ENCODE assay signal across 9 cellular contexts in the genomic region with DNA sequence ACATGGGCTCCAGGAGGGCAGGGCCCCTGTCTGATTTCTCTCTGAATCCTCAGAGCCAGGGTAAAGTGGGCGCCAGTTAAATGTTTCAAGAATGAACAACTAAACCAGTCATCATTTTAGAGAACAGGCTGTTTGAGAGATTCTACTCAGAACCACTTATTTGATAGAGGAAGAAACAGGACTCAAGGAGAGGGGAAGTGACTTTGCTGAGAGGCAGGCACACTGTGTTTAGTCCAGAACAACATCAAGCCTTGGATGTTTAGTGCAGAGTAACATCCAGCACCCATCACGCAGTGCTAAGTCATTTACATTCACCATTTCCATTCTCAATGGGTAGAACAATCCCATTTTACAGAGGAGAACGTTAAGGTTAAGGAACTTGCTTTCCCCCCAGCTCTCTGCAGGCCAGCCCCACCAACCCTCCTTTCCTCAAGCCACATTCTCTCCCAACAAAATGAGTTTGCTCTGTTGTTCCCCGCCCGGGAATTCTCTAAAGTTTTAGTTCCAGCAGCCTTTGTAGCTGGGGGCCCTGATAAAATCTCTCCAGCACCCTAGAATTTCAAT. TPM values are rescaled to one million over a fixed set of nuclear protein-coding genes. Genes with fewer than 3 reads are reported as not detected.
DNase-seq lines count a peak whose midpoint lies in the region; ATAC-seq and TF ChIP-seq lines count a peak whose summit lies in the region.
"Had no signal": no experiment of that assay in that cellular context is flagged by ENCODE, and none has a peak within 500 bp of the region (broad histone marks: within the 10 kb centered on the region; RNA-seq: fewer than 3 reads in every experiment).

No MANE protein-coding gene starts in this region.

- no peaks in the 10 kb centered on the region for H3K36me3 Mint-ChIP-seq in activated naive CD4-positive, alpha-beta T cell treated with anti-CD3 and anti-CD28 coated beads, Interleukin-2, amount 50 U/mL, for 24 hours
- H3K36me3 Mint-ChIP-seq in activated T-helper 17 cell treated with anti-CD3 and anti-CD28 coated beads, Interleukin-2, amount 50 U/mL, for 72 hours (ENCODE audit: low read depth) = no peaks in the 10 kb centered on the region

- intact Hi-C loops in lower lobe of right lung (cut with DNase I) (no loop called here), tibial artery (cut with DNase I; ENCODE audit: low total_unique reads) (no loop called here)

- H3K4me3 Mint-ChIP-seq in activated naive CD4-positive, alpha-beta T cell treated with anti-CD3 and anti-CD28 coated beads, Interleukin-2, amount 50 U/mL, for 24 hours = peak overlapping the region; percentile 83
- H3K4me3 Mint-ChIP-seq in activated T-helper 17 cell treated with anti-CD3 and anti-CD28 coated beads, Interleukin-2, amount 50 U/mL, for 72 hours = peak overlapping the region; percentile 70

- no peaks in the 10 kb centered on the region for H3K36me3 ChIP-seq in lower lobe of right lung
- H3K36me3 ChIP-seq in tibial artery = no peaks in the 10 kb centered on the region
- H3K36me3 ChIP-seq: BLaER1 treated with 17β-estradiol and CSF1 and Interleukin-3, amounts not matched to agents 10 nM and 100 nM had no signal

- H3K9me3 ChIP-seq in lower lobe of right lung (no peaks in the 10 kb centered on the region), tibial artery (no peaks in the 10 kb centered on the region)

- H3K9me3 Mint-ChIP-seq in activated naive CD4-positive, alpha-beta T cell treated with anti-CD3 and anti-CD28 coated beads, Interleukin-2, amount 50 U/mL, for 24 hours = no peaks in the 10 kb centered on the region
- peaks cover 3% of the 10 kb centered on the region for H3K9me3 Mint-ChIP-seq in activated T-helper 17 cell treated with anti-CD3 and anti-CD28 coated beads, Interleukin-2, amount 50 U/mL, for 72 hours

- TF ChIP-seq CTCF in lower lobe of right lung (IDR thresholded peaks at IDR 0.05) = no peak
- no peak for TF ChIP-seq CTCF in tibial artery (IDR thresholded peaks at IDR 0.05)

- H3K4me1 ChIP-seq in lower lobe of right lung (peaks cover 8% of the 10 kb centered on the region), tibial artery (peaks cover 0 to 15% (median 7%) of the 10 kb centered on the region in 4 donors)

- no peaks in the 10 kb centered on the region for H3K27me3 ChIP-seq in lower lobe of right lung (ENCODE audit: low read depth)
- no peaks in the 10 kb centered on the region for H3K27me3 ChIP-seq in tibial artery

- no peaks in the 10 kb centered on the region for H3K27me3 Mint-ChIP-seq in activated naive CD4-positive, alpha-beta T cell treated with anti-CD3 and anti-CD28 coated beads, Interleukin-2, amount 50 U/mL, for 24 hours
- H3K27me3 Mint-ChIP-seq in activated T-helper 17 cell treated with anti-CD3 and anti-CD28 coated beads, Interleukin-2, amount 50 U/mL, for 72 hours = peaks cover 4% of the 10 kb centered on the region

- no peak for ATAC-seq in activated T-helper 17 cell treated with anti-CD3 and anti-CD28 coated beads, Interleukin-2, amount 50 U/mL, for 72 hours (replicated peaks)
- ATAC-seq in lower lobe of right lung (no peak), HG02759 (IDR thresholded peaks at IDR 0.05; ENCODE audit: unreplicated experiment) (no peak)

- CTCF ChIA-PET in HEK293T (lab: Yijun Ruan, JAX) = no interaction called here

- H3K27ac ChIP-seq in lower lobe of right lung (no peak overlapping the region), tibial artery (peak overlapping the region in 1 of 2 donors; percentile 61)
- H3K27ac ChIP-seq: BLaER1 treated with 17β-estradiol and CSF1 and Interleukin-3, amounts not matched to agents 10 nM and 100 nM had no signal

- H3K4me1 Mint-ChIP-seq in activated naive CD4-positive, alpha-beta T cell treated with anti-CD3 and anti-CD28 coated beads, Interleukin-2, amount 50 U/mL, for 24 hours = peaks cover 9% of the 10 kb centered on the region
- H3K4me1 Mint-ChIP-seq in activated T-helper 17 cell treated with anti-CD3 and anti-CD28 coated beads, Interleukin-2, amount 50 U/mL, for 72 hours = no peaks in the 10 kb centered on the region

- H3K4me3 ChIP-seq in lower lobe of right lung = peak overlapping the region; percentile 72
- H3K4me3 ChIP-seq in tibial artery = peak overlapping the region; percentile 66 to 76

- H3K27ac Mint-ChIP-seq in activated naive CD4-positive, alpha-beta T cell treated with anti-CD3 and anti-CD28 coated beads, Interleukin-2, amount 50 U/mL, for 24 hours = no peak overlapping the region
- no peak overlapping the region for H3K27ac Mint-ChIP-seq in activated T-helper 17 cell treated with anti-CD3 and anti-CD28 coated beads, Interleukin-2, amount 50 U/mL, for 72 hours

- DNase-seq in activated naive CD4-positive, alpha-beta T cell (lab: John Stamatoyannopoulos, UW) = no peak
- no peak for DNase-seq in lower lobe of right lung
- DNase-seq in tibial artery = no peak
- no peak for DNase-seq in EL
- DNase-seq in HEK293T (ENCODE audit: extremely low spot score) = no peak

- POLR2A ChIA-PET in HEK293T (lab: Yijun Ruan, JAX) = no interaction called here

TF ChIP-seq in HEK293T, 16 proteins besides CTCF, POLR2A, EP300 and RAD21:
- TF ChIP-seq SUZ12 (IDR thresholded peaks at IDR 0.05) (no peak), BHLHE40 (IDR thresholded peaks at IDR 0.05; ENCODE audit: borderline replicate concordance) (no peak)
- TF ChIP-seq, protein P1, sequence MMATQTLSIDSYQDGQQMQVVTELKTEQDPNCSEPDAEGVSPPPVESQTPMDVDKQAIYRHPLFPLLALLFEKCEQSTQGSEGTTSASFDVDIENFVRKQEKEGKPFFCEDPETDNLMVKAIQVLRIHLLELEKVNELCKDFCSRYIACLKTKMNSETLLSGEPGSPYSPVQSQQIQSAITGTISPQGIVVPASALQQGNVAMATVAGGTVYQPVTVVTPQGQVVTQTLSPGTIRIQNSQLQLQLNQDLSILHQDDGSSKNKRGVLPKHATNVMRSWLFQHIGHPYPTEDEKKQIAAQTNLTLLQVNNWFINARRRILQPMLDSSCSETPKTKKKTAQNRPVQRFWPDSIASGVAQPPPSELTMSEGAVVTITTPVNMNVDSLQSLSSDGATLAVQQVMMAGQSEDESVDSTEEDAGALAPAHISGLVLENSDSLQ (IDR thresholded peaks at IDR 0.05) = no peak

RNA-seq across cellular contexts. Expression of gene NMNAT3, which starts 1.1 kb away (rescaled TPM):
- total RNA-seq in activated T-helper 17 cell treated with anti-CD3 and anti-CD28 coated beads, Interleukin-2, amount 50 U/mL, for 72 hours = 1 to 10 TPM in 1 of 2 donors, under 1 TPM in 1; 0.76 to 2.9 TPM
- total RNA-seq in lower lobe of right lung = 5.8 TPM
